In genomic region chr3:120567370-120568197, GRCh38 we compare ENCODE assay signal across 1 cellular context.
TF ChIP-seq lines count a peak whose summit lies in the region.

No MANE protein-coding gene starts in this region.

TF ChIP-seq in SK-N-SH treated with all-trans-retinoic acid at 6 μM for 48 hours, 23 proteins besides CTCF, POLR2A, EP300 and RAD21 (continued from another document):
- no peak for TF ChIP-seq PATZ1 (CRISPR knock-in tag; IDR thresholded peaks at IDR 0.05; ENCODE audit: borderline replicate concordance)
- TF ChIP-seq, protein P1, sequence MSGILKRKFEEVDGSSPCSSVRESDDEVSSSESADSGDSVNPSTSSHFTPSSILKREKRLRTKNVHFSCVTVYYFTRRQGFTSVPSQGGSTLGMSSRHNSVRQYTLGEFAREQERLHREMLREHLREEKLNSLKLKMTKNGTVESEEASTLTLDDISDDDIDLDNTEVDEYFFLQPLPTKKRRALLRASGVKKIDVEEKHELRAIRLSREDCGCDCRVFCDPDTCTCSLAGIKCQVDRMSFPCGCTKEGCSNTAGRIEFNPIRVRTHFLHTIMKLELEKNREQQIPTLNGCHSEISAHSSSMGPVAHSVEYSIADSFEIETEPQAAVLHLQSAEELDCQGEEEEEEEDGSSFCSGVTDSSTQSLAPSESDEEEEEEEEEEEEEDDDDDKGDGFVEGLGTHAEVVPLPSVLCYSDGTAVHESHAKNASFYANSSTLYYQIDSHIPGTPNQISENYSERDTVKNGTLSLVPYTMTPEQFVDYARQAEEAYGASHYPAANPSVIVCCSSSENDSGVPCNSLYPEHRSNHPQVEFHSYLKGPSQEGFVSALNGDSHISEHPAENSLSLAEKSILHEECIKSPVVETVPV (CRISPR knock-in tag; IDR thresholded peaks at IDR 0.05) = no peak
- no peak for TF ChIP-seq ZFP30 (CRISPR knock-in tag; IDR thresholded peaks at IDR 0.05)
